In genomic region chr12:49951411-49952105, GRCh38 we compare ENCODE assay signal across 22 cellular contexts. TPM values are rescaled to one million over a fixed set of nuclear protein-coding genes. Genes with fewer than 3 reads are reported as not detected.
"Had no signal": no experiment of that assay in that cellular context is flagged by ENCODE, and none has a peak within 500 bp of the region (broad histone marks: within the 10 kb centered on the region; RNA-seq: fewer than 3 reads in every experiment).

No MANE protein-coding gene starts in this region.

- H3K4me1 Mint-ChIP-seq: activated naive CD4-positive, alpha-beta T cell treated with anti-CD3 and anti-CD28 coated beads, Interleukin-2, amount 50 U/mL, for 24 hours had no signal

- H3K27ac Mint-ChIP-seq: activated naive CD4-positive, alpha-beta T cell treated with anti-CD3 and anti-CD28 coated beads, Interleukin-2, amount 50 U/mL, for 24 hours; dendritic cell treated with granulocyte-macrophage colony-stimulating factor and Interleukin-4, amounts not matched to agents 40 ng/mL and 50 ng/mL, for 4 days; naive thymus-derived CD4-positive, alpha-beta T cell; T-cell had no signal

- H3K27me3 ChIP-seq: pancreas, thyroid gland had no signal

- H3K36me3 Mint-ChIP-seq: activated naive CD4-positive, alpha-beta T cell treated with anti-CD3 and anti-CD28 coated beads, Interleukin-2, amount 50 U/mL, for 24 hours; naive thymus-derived CD4-positive, alpha-beta T cell; T-cell had no signal

- DNase-seq: activated CD4-positive, alpha-beta T cell treated with anti-CD3 and anti-CD28 coated beads, Interleukin-2, amount 50 U/mL, for 1 hour; activated CD4-positive, CD25-positive, alpha-beta regulatory T cell treated with anti-CD3 and anti-CD28 coated beads, Interleukin-2, amount 50 U/mL, for 72 hours; activated CD8-positive, alpha-beta memory T cell treated with anti-CD3 and anti-CD28 coated beads, Interleukin-2, amount 50 U/mL, for 4 hours; activated T-cell treated with anti-CD3 and anti-CD28 coated beads, Interleukin-2, amount 50 U/mL, for 4 hours; effector memory CD4-positive, alpha-beta T cell; esophagus squamous epithelium; heart right ventricle; kidney glomerular epithelial cell; mesenchymal stem cell; stimulated activated naive CD4-positive, alpha-beta T cell treated with Interleukin-2 at 50 U/mL for 16 hours; T-cell; thyroid gland had no signal

- H3K4me1 ChIP-seq: pancreas had no signal

- H3K9me3 Mint-ChIP-seq: activated naive CD4-positive, alpha-beta T cell treated with anti-CD3 and anti-CD28 coated beads, Interleukin-2, amount 50 U/mL, for 24 hours; activated T-cell treated with anti-CD3 and anti-CD28 coated beads, Interleukin-2, amount 50 U/mL, for 4 hours; dendritic cell treated with granulocyte-macrophage colony-stimulating factor and Interleukin-4, amounts not matched to agents 40 ng/mL and 50 ng/mL, for 4 days; naive thymus-derived CD4-positive, alpha-beta T cell; T-cell had no signal

- H3K36me3 ChIP-seq: esophagus squamous epithelium, heart right ventricle, pancreas, thyroid gland had no signal

- H3K9me3 ChIP-seq: esophagus squamous epithelium, heart right ventricle, pancreas, thyroid gland had no signal

- H3K4me3 ChIP-seq: esophagus squamous epithelium, heart right ventricle, pancreas, thyroid gland had no signal

- H3K27ac ChIP-seq: esophagus squamous epithelium, heart right ventricle, pancreas, thyroid gland, VCaP had no signal

- H3K4me3 Mint-ChIP-seq: activated naive CD4-positive, alpha-beta T cell treated with anti-CD3 and anti-CD28 coated beads, Interleukin-2, amount 50 U/mL, for 24 hours; activated T-cell treated with anti-CD3 and anti-CD28 coated beads, Interleukin-2, amount 50 U/mL, for 4 hours; dendritic cell treated with granulocyte-macrophage colony-stimulating factor and Interleukin-4, amounts not matched to agents 40 ng/mL and 50 ng/mL, for 4 days; naive thymus-derived CD4-positive, alpha-beta T cell; T-cell had no signal

- ATAC-seq: activated T-cell treated with anti-CD3 and anti-CD28 coated beads, Interleukin-2, amount 50 U/mL, for 4 hours; heart right ventricle; naive thymus-derived CD4-positive, alpha-beta T cell; T-cell had no signal

RNA-seq across cellular contexts. Expression of gene AQP2, which starts 1.0 kb away (rescaled TPM):
- total RNA-seq: activated T-cell treated with anti-CD3 and anti-CD28 coated beads, Interleukin-2, amount 50 U/mL, for 4 hours; chondrocyte; esophagus squamous epithelium; heart right ventricle; liver; mucosa of gallbladder; naive thymus-derived CD4-positive, alpha-beta T cell; sciatic nerve; subcutaneous adipose tissue; T-cell had no signal

RNA-seq across cellular contexts. Expression of gene AQP5, which starts 10.1 kb away (rescaled TPM):
- total RNA-seq: activated T-cell treated with anti-CD3 and anti-CD28 coated beads, Interleukin-2, amount 50 U/mL, for 4 hours; liver; naive thymus-derived CD4-positive, alpha-beta T cell; subcutaneous adipose tissue; T-cell had no signal

RNA-seq across cellular contexts. Expression of gene AQP6, which starts 21.2 kb away (rescaled TPM):
- total RNA-seq: activated T-cell treated with anti-CD3 and anti-CD28 coated beads, Interleukin-2, amount 50 U/mL, for 4 hours; chondrocyte; esophagus squamous epithelium; heart right ventricle; liver; naive thymus-derived CD4-positive, alpha-beta T cell; T-cell; thyroid gland had no signal
